In genomic region chr4:88964450-88964849, GRCh38 we compare ENCODE assay signal across 10 cellular contexts.
DNase-seq lines count a peak whose midpoint lies in the region; ATAC-seq and TF ChIP-seq lines count a peak whose summit lies in the region.
"Had no signal": no experiment of that assay in that cellular context is flagged by ENCODE, and none has a peak within 500 bp of the region (broad histone marks: within the 10 kb centered on the region; RNA-seq: fewer than 3 reads in every experiment).

No MANE protein-coding gene starts in this region.

- H3K27me3 ChIP-seq in osteoblast (ENCODE audit: insufficient read depth, low read length) = no peaks in the 10 kb centered on the region
- H3K27me3 ChIP-seq: tibial nerve had no signal

- no peak overlapping the region for H3K4me3 ChIP-seq in osteoblast (ENCODE audit: insufficient read depth, low read length)
- H3K4me3 ChIP-seq: GM23338, tibial nerve had no signal

- H4K20me1 ChIP-seq in osteoblast (ENCODE audit: insufficient read depth, low read length) = no peaks in the 10 kb centered on the region

- peak; percentile 7 for DNase-seq in NCI-H345 (lab: John Stamatoyannopoulos, UW)
- DNase-seq in NCI-H345 treated with DMSO at 0.1 percent for 48 hours (lab: John Stamatoyannopoulos, UW; ENCODE audit: unreplicated experiment) = no peak
- peak; percentile 55 for DNase-seq in amniotic epithelial cell (ENCODE audit: low read depth)
- no peak for DNase-seq in osteoblast (ENCODE audit: insufficient read length, low spot score, missing footprints)
- no peak for DNase-seq in activated effector memory CD4-positive, alpha-beta T cell treated with anti-CD3 and anti-CD28 coated beads, Interleukin-2, amount 50 U/mL, for 16 hours

- no peak for TF ChIP-seq CTCF in osteoblast (IDR thresholded peaks at IDR 0.05; ENCODE audit: extremely low read depth, low read depth, low read length)

- H2AFZ ChIP-seq in osteoblast (ENCODE audit: low read length) = no peak overlapping the region
- H2AFZ ChIP-seq: GM23338 had no signal

- peak overlapping the region; percentile 55 for H3K4me2 ChIP-seq in osteoblast (ENCODE audit: insufficient read depth, low read length)
- H3K4me2 ChIP-seq: GM23338 had no signal

- H3K9me3 ChIP-seq in osteoblast (ENCODE audit: low read depth, low read length) = no peaks in the 10 kb centered on the region
- H3K9me3 ChIP-seq: tibial nerve had no signal

- no peaks in the 10 kb centered on the region for H3K79me2 ChIP-seq in osteoblast (ENCODE audit: insufficient read depth, low read length)

- ATAC-seq in HG02763 (IDR thresholded peaks at IDR 0.05; ENCODE audit: unreplicated experiment) (peak; percentile 47), HG03095 (IDR thresholded peaks at IDR 0.05; ENCODE audit: unreplicated experiment) (no peak), HG03280 (IDR thresholded peaks at IDR 0.05; ENCODE audit: unreplicated experiment) (no peak)
- ATAC-seq: GM23338 had no signal

- peak overlapping the region; percentile 75 for H3K27ac ChIP-seq in osteoblast (ENCODE audit: low read depth, low read length)
- H3K27ac ChIP-seq: tibial nerve had no signal

- peaks cover 10% of the 10 kb centered on the region for H3K4me1 ChIP-seq in osteoblast (ENCODE audit: insufficient read depth, low read length)

- H3K36me3 ChIP-seq in osteoblast (ENCODE audit: insufficient read depth, low read length) = no peaks in the 10 kb centered on the region
- H3K36me3 ChIP-seq: tibial nerve had no signal

Comparison
In these comparisons a context has a peak if more than half of its experiments do, and no peak if none do; other contexts are left out.
1. DNase-seq: peak in NCI-H345 (single experiment) and amniotic epithelial cell (single experiment); none in NCI-H345 treated with DMSO at 0.1 percent for 48 hours (single experiment), osteoblast (single experiment) and activated effector memory CD4-positive, alpha-beta T cell treated with anti-CD3 and anti-CD28 coated beads, Interleukin-2, amount 50 U/mL, for 16 hours (single experiment).